8 cellular contexts compared by ENCODE assay signal in the genomic region with DNA sequence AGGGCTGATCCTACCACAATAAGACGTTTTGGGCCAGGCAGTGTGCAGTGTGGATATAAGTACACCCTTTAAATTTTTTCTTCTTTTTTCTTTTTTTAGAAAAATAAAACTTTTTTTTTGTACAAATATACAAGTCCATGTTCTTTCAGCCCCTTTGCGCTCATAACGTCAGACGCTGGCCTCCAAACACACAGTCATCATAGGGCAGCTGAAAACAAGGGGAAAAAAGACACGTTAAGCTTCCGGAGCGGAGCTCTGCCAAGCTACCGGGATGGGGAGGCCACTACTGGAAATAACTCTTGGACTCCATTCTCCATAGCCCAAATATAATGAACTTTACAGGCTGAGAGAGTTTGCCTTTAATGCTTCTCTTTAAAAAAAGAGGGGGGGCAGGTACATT. TPM values are rescaled to one million over a fixed set of nuclear protein-coding genes. Genes with fewer than 3 reads are reported as not detected.
DNase-seq lines count a peak whose midpoint lies in the region; ATAC-seq and TF ChIP-seq lines count a peak whose summit lies in the region.

No MANE protein-coding gene starts in this region.

- H2BK15ac ChIP-seq in mesendoderm (replicated peaks; ENCODE audit: low read depth), result no peak overlapping the region

- no peak overlapping the region for H3K4ac ChIP-seq in mesendoderm (ENCODE audit: low read depth, low read length)

- H3K36me3 ChIP-seq in mesendoderm (ENCODE audit: control insufficient read depth, insufficient read depth, low read length), result peaks cover 17% of the 10 kb centered on the region

- H4K5ac ChIP-seq in mesendoderm (ENCODE audit: low read length), result no peak overlapping the region

- no peaks in the 10 kb centered on the region for H3K9me3 Mint-ChIP-seq in activated T-cell treated with anti-CD3 and anti-CD28 coated beads, Interleukin-2, amount 50 U/mL, for 4 hours
- no peaks in the 10 kb centered on the region for H3K9me3 Mint-ChIP-seq in type B pancreatic cell

- DNase-seq in activated T-cell treated with anti-CD3 and anti-CD28 coated beads, Interleukin-2, amount 50 U/mL, for 4 hours, result no peak
- no peak for DNase-seq in activated T-cell treated with anti-CD3 and anti-CD28 coated beads, Interleukin-2, amount 50 U/mL, for 1 hour
- DNase-seq in choroid plexus epithelial cell (ENCODE audit: low read depth) (peak; percentile 58), mesendoderm (no peak), type B pancreatic cell (ENCODE audit: extremely low spot score, unreplicated experiment) (no peak), middle frontal gyrus (ENCODE audit: extremely low spot score, low spot score) (no peak)

- H3K27ac Mint-ChIP-seq in type B pancreatic cell, result peak overlapping the region; percentile 90

- no peak for ATAC-seq in activated T-cell treated with anti-CD3 and anti-CD28 coated beads, Interleukin-2, amount 50 U/mL, for 4 hours
- no peak for ATAC-seq in HG03159 (IDR thresholded peaks at IDR 0.05; ENCODE audit: unreplicated experiment)
- no peak for ATAC-seq in GM21447 (IDR thresholded peaks at IDR 0.05; ENCODE audit: unreplicated experiment)

- H3K4me1 ChIP-seq in mesendoderm (ENCODE audit: control insufficient read depth, low read depth, low read length), result peaks cover 28% of the 10 kb centered on the region

- no peak overlapping the region for H3K18ac ChIP-seq in mesendoderm (ENCODE audit: low read length)

- no peak overlapping the region for H2BK5ac ChIP-seq in mesendoderm (ENCODE audit: low read length)

- peak overlapping the region; percentile 69 for H3K27ac ChIP-seq in mesendoderm (ENCODE audit: low read depth, low read length)

- H3K79me2 ChIP-seq in mesendoderm (ENCODE audit: control insufficient read depth, insufficient read depth, low read length), result peaks cover 28% of the 10 kb centered on the region

- H3K4me3 ChIP-seq in choroid plexus epithelial cell (ENCODE audit: low read depth, low read length), result peak overlapping the region; percentile 90
- no peak overlapping the region for H3K4me3 ChIP-seq in mesendoderm (ENCODE audit: low read length)

- peak overlapping the region; percentile 94 for H3K9ac ChIP-seq in mesendoderm (ENCODE audit: low read length)

- peaks cover 45% of the 10 kb centered on the region for H3K4me1 Mint-ChIP-seq in activated T-cell treated with anti-CD3 and anti-CD28 coated beads, Interleukin-2, amount 50 U/mL, for 4 hours (ENCODE audit: low read depth)
- peaks cover 45% of the 10 kb centered on the region for H3K4me1 Mint-ChIP-seq in type B pancreatic cell (ENCODE audit: unreplicated experiment)

- H3K36me3 Mint-ChIP-seq in activated T-cell treated with anti-CD3 and anti-CD28 coated beads, Interleukin-2, amount 50 U/mL, for 4 hours (ENCODE audit: insufficient read depth), result peaks cover 41% of the 10 kb centered on the region
- H3K36me3 Mint-ChIP-seq in type B pancreatic cell, result peaks cover 20% of the 10 kb centered on the region

- peak overlapping the region; percentile 51 for H3K56ac ChIP-seq in mesendoderm (ENCODE audit: low read length)

- H3K27me3 ChIP-seq in mesendoderm (ENCODE audit: insufficient read depth, low read length, poor library complexity), result no peaks in the 10 kb centered on the region

- WGBS in mesendoderm (ENCODE audit: extremely low coverage, insufficient coverage, low lambda C conversion rate), result no CpG with 5 or more reads among the region's 8 CpGs

- TF ChIP-seq CTCF in choroid plexus epithelial cell (conservative IDR thresholded peaks at IDR 0.05; ENCODE audit: low read depth, low read length), result no peak
- TF ChIP-seq CTCF in type B pancreatic cell (conservative IDR thresholded peaks at IDR 0.05), result no peak

- no peak overlapping the region for H2AK5ac ChIP-seq in mesendoderm (ENCODE audit: low read length)

- peaks cover 15% of the 10 kb centered on the region for H3K79me1 ChIP-seq in mesendoderm (ENCODE audit: low read length)

- peak overlapping the region; percentile 96 for H3K4me2 ChIP-seq in mesendoderm (ENCODE audit: low read length)

- no peaks in the 10 kb centered on the region for H3K27me3 Mint-ChIP-seq in activated T-cell treated with anti-CD3 and anti-CD28 coated beads, Interleukin-2, amount 50 U/mL, for 4 hours (ENCODE audit: low read depth)
- H3K27me3 Mint-ChIP-seq in type B pancreatic cell, result no peaks in the 10 kb centered on the region

- no peak overlapping the region for H2BK120ac ChIP-seq in mesendoderm (ENCODE audit: low read depth, low read length)

- no peak overlapping the region for H4K8ac ChIP-seq in mesendoderm (ENCODE audit: low read depth, low read length)

- H3K23ac ChIP-seq in mesendoderm (ENCODE audit: low read length), result no peak overlapping the region

- peak overlapping the region; percentile 99 for H3K4me3 Mint-ChIP-seq in activated T-cell treated with anti-CD3 and anti-CD28 coated beads, Interleukin-2, amount 50 U/mL, for 4 hours
- peak overlapping the region; percentile 89 for H3K4me3 Mint-ChIP-seq in type B pancreatic cell

RNA-seq across cellular contexts. Expression of gene NFKBIA, which starts 2.7 kb away (rescaled TPM):
- 100 to 1,000 TPM; 530 to 701 (median 599) TPM for total RNA-seq in activated T-cell treated with anti-CD3 and anti-CD28 coated beads, Interleukin-2, amount 50 U/mL, for 4 hours
- polyA plus RNA-seq in mesendoderm (2013, experiment 1 of 2), result 49.3 TPM
- 45.6 TPM for polyA plus RNA-seq in mesendoderm (2013, experiment 2 of 2)
- 63.4 and 132 TPM in 2 replicates for total RNA-seq in type B pancreatic cell (ENCODE audit: low replicate concordance)
